Comparison of ENCODE assay signal across 9 cellular contexts in the genomic region with DNA sequence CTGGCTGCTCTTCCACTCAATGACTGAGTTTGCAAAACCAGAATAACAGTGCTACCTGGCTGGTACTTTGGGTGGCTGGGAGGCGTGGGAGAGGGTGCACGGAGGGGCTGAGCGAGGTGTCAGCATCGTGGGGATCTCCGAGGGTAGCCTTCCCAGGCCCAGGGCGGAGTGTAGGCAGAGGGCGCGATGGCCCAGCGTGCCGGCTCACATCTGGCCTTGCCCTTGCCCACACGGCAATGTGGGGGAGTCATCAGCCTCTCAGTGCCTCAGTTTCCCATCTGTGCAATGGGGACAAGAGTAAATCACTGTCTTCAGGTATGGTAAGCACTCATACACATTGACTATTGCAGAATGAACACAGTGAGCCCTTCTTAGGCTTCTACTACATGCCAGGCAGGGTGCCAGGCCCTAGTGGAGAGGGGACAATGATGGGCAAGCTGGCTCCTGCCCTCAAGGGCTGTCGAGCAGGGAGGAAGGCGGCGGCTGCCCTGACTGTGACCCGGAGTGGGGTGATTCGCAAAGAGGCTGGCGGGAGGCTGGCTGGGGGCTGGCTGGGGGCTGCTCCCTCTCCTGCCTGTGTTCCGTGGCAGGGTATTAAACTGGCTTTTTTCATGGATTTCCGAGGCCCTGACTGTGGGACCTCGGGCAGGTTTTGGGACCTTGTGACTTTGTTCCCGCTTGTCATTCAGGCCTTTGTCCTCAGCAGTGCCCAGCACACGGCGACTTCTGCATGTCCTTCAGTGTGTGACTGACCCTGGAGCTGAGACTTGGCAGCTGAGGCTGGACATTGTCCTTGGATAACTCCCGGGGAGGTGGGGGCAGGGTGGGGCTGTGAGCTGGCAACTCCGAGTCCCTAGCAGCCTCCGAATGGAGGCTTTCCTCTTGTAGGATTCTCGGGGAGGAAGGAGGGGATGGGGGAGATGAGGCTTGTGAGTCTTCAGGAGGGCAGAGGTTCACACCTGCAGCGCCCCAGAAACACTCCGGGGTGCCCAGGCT.
DNase-seq lines count a peak whose midpoint lies in the region; ATAC-seq and TF ChIP-seq lines count a peak whose summit lies in the region.
"Had no signal": no experiment of that assay in that cellular context is flagged by ENCODE, and none has a peak within 500 bp of the region (broad histone marks: within the 10 kb centered on the region; RNA-seq: fewer than 3 reads in every experiment).

No MANE protein-coding gene starts in this region.

- no peak for TF ChIP-seq CTCF in parathyroid adenoma (IDR thresholded peaks at IDR 0.05)
- TF ChIP-seq CTCF in GM13976 (IDR thresholded peaks at IDR 0.05; ENCODE audit: borderline replicate concordance, control extremely low read depth, extremely low read depth, insufficient read depth, missing control alignments) = no peak

- H3K36me3 ChIP-seq in CD4-positive, alpha-beta memory T cell (ENCODE audit: insufficient read depth, low read length) = no peaks in the 10 kb centered on the region
- H3K36me3 ChIP-seq in parathyroid adenoma (ENCODE audit: control insufficient read depth, insufficient read depth, low read length) = no peaks in the 10 kb centered on the region

- in situ Hi-C loops in GM13976 (cut with MboI; ENCODE audit: low sequenced_read_pairs, unreplicated experiment) = no loop called here

- H3K36me3 Mint-ChIP-seq in CD4-positive, alpha-beta memory T cell = peaks cover 4 to 26% of the 10 kb centered on the region in 2 donors

- H3K4me3 Mint-ChIP-seq in CD4-positive, alpha-beta memory T cell = peak overlapping the region in 7 of 8 donors; percentile 17 to 90 (median 74)

- intact Hi-C loops in CD4-positive, alpha-beta memory T cell (cut with micrococcal nuclease) = loop anchor here (2.0 kb wide), 3 partner anchors 17 to 57 kb away; no protein-coding TSS in a partner anchor

- no peak overlapping the region for H3K27ac ChIP-seq in CD4-positive, alpha-beta memory T cell (ENCODE audit: low read depth, low read length)
- peak overlapping the region; percentile 54 for H3K27ac ChIP-seq in parathyroid adenoma

- CTCF ChIA-PET in CD4-positive, alpha-beta memory T cell (lab: Charles Lee; ENCODE audit: partially characterized antibody) = interaction anchor here (1.0 to 3.5 kb wide), 6 partner anchors 8 to 68 kb away, joined by 3 to 38 read pairs (median 9); no protein-coding TSS in a partner anchor

- no peaks in the 10 kb centered on the region for H3K9me3 ChIP-seq in CD4-positive, alpha-beta memory T cell (ENCODE audit: control insufficient read depth in 1 of 2, low read length in 2 of 2)
- H3K9me3 ChIP-seq in parathyroid adenoma (ENCODE audit: control insufficient read depth, low read length) = no peaks in the 10 kb centered on the region
- H3K9me3 ChIP-seq: mucosa of descending colon had no signal

- no peak overlapping the region for H3K9ac ChIP-seq in parathyroid adenoma

- H3K27me3 ChIP-seq in CD4-positive, alpha-beta memory T cell (ENCODE audit: insufficient read depth, low read length) = no peaks in the 10 kb centered on the region
- no peaks in the 10 kb centered on the region for H3K27me3 ChIP-seq in parathyroid adenoma (ENCODE audit: control insufficient read depth, insufficient read depth, low read length)

- H2AFZ ChIP-seq in parathyroid adenoma = no peak overlapping the region

- peaks cover 55 to 97% (median 83%) of the 10 kb centered on the region in 4 donors for H3K4me1 Mint-ChIP-seq in CD4-positive, alpha-beta memory T cell

- H3K4me3 ChIP-seq in CD4-positive, alpha-beta memory T cell (ENCODE audit: low read length in 2 of 2) = no peak overlapping the region
- H3K4me3 ChIP-seq in parathyroid adenoma (ENCODE audit: low read depth, low read length) = no peak overlapping the region
- H3K4me3 ChIP-seq: mucosa of descending colon had no signal

- H3K27ac Mint-ChIP-seq in CD4-positive, alpha-beta memory T cell = peak overlapping the region; percentile 17 to 91 (median 79)

- DNase-seq in CD4-positive, alpha-beta memory T cell = peak in 1 of 5 donors; percentile 30
- peak; percentile 47 for DNase-seq in NCI-H2171 (lab: John Stamatoyannopoulos, UW)
- no peak for DNase-seq in NCI-H524 (lab: John Stamatoyannopoulos, UW)
- DNase-seq in GM13976 (ENCODE audit: low spot score) = no peak
- DNase-seq: mucosa of descending colon had no signal

- ATAC-seq in esophagus mucosa (peak; percentile 48), HG02885 (IDR thresholded peaks at IDR 0.05; ENCODE audit: poor library complexity, unreplicated experiment) (no peak), HG03108 (IDR thresholded peaks at IDR 0.05; ENCODE audit: unreplicated experiment) (no peak)

- peaks cover 98% of the 10 kb centered on the region for H3K4me1 ChIP-seq in CD4-positive, alpha-beta memory T cell (ENCODE audit: insufficient read depth, low read length)
- peaks cover 62% of the 10 kb centered on the region for H3K4me1 ChIP-seq in parathyroid adenoma

- peaks cover 65% of the 10 kb centered on the region for H3K79me2 ChIP-seq in parathyroid adenoma

- H3K9me3 Mint-ChIP-seq in CD4-positive, alpha-beta memory T cell = no peaks in the 10 kb centered on the region

- H3K27me3 Mint-ChIP-seq in CD4-positive, alpha-beta memory T cell = no peaks in the 10 kb centered on the region

- POLR2A ChIA-PET in CD4-positive, alpha-beta memory T cell (lab: Charles Lee; ENCODE audit: partially characterized antibody) = interaction anchor here (3.0 to 97.0 kb wide), 3 partner anchors 8 to 53 kb away, joined by 34 to 6031 read pairs (median 50); no protein-coding TSS in a partner anchor

- H3K4me2 ChIP-seq in parathyroid adenoma (ENCODE audit: low read length) = no peak overlapping the region
